Comparison of ENCODE assay signal across 8 cellular contexts in the genomic region with DNA sequence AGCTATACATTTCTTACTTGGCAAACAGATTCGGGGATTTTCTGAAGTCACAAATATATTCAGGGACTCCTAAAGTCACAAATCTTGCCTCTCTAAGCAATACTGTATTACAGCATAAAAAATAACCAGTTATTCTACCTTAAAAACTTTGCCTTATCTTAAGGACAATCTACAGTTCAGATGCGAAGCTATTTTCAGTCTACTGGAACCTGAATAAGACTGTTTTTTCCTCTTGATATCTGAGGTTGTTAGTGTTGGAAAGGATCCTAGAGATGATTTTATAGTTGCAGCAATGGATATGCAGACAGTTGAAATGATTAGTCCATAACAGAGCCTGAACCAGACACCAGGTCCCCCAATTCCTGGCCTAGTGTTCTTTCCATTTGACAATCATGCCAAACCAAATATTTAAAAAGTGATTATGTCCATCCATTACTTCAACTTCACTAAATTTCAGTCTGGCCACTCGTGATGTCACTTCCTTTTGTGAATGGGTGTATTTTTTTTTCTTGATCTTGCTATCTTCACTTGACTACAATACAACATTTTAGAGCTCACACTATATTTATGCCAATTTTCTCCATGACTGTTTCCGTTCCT. TPM values are rescaled to one million over a fixed set of nuclear protein-coding genes. Genes with fewer than 3 reads are reported as not detected.
A peak's percentile ranks its signal among the peaks of the same experiment; 100 is the strongest.
DNase-seq lines count a peak whose midpoint lies in the region; ATAC-seq lines count a peak whose summit lies in the region.

No MANE protein-coding gene starts in this region.

- peak overlapping the region; percentile 73 for H3K9ac ChIP-seq in iPS-18a (ENCODE audit: low read length)

- no peak overlapping the region for H3K27ac Mint-ChIP-seq in activated naive CD4-positive, alpha-beta T cell treated with anti-CD3 and anti-CD28 coated beads, Interleukin-2, amount 10 ng/mL, durations not matched to agents 7 days and 5 days
- peak overlapping the region; percentile 94 for H3K27ac Mint-ChIP-seq in activated T-helper 1 cell treated with anti-CD3 and anti-CD28 coated beads, Interleukin-12 subunit alpha, Interleukin-12 subunit beta, Interleukin-2, Interleukin-4 antibody, amounts not matched to agents 30 ng/mL and 10 ng/mL and 1 ng/mL, durations not matched to agents 14 hours and 24 hours and 36 hours

- H3K4me3 ChIP-seq in iPS-18a (ENCODE audit: low read length), result peak overlapping the region; percentile 67

- peak overlapping the region; percentile 85 for H3K4me3 Mint-ChIP-seq in activated naive CD4-positive, alpha-beta T cell treated with anti-CD3 and anti-CD28 coated beads, Interleukin-2, amount 10 ng/mL, durations not matched to agents 7 days and 5 days
- H3K4me3 Mint-ChIP-seq in activated T-helper 1 cell treated with anti-CD3 and anti-CD28 coated beads, Interleukin-12 subunit alpha, Interleukin-12 subunit beta, Interleukin-2, Interleukin-4 antibody, amounts not matched to agents 30 ng/mL and 10 ng/mL and 1 ng/mL, durations not matched to agents 14 hours and 24 hours and 36 hours, result peak overlapping the region; percentile 96

- H3K36me3 ChIP-seq in iPS-18a (ENCODE audit: control insufficient read depth, low read depth, low read length), result no peaks in the 10 kb centered on the region

- peaks cover 3% of the 10 kb centered on the region for H3K36me3 Mint-ChIP-seq in activated naive CD4-positive, alpha-beta T cell treated with anti-CD3 and anti-CD28 coated beads, Interleukin-2, amount 10 ng/mL, durations not matched to agents 7 days and 5 days
- peaks cover 10% of the 10 kb centered on the region for H3K36me3 Mint-ChIP-seq in activated T-helper 1 cell treated with anti-CD3 and anti-CD28 coated beads, Interleukin-12 subunit alpha, Interleukin-12 subunit beta, Interleukin-2, Interleukin-4 antibody, amounts not matched to agents 30 ng/mL and 10 ng/mL and 1 ng/mL, durations not matched to agents 14 hours and 24 hours and 36 hours (ENCODE audit: low read depth)

- ATAC-seq in HG03439 (IDR thresholded peaks at IDR 0.05; ENCODE audit: unreplicated experiment) (no peak), HG02870 (IDR thresholded peaks at IDR 0.05; ENCODE audit: unreplicated experiment) (no peak)

- H3K27ac ChIP-seq in iPS-18a (ENCODE audit: low read length), result no peak overlapping the region

- intact Hi-C loops in activated T-helper 1 cell treated with anti-CD3 and anti-CD28 coated beads, Interleukin-12 subunit alpha, Interleukin-12 subunit beta, Interleukin-2, Interleukin-4 antibody, amounts not matched to agents 30 ng/mL and 10 ng/mL and 1 ng/mL, durations not matched to agents 14 hours and 24 hours and 36 hours (cut with micrococcal nuclease), result loop anchor here (1.0 to 10.0 kb wide), 4 partner anchors 41 to 1779 kb away; a partner anchor contains a TSS

- peaks cover 16% of the 10 kb centered on the region for H3K27me3 Mint-ChIP-seq in activated naive CD4-positive, alpha-beta T cell treated with anti-CD3 and anti-CD28 coated beads, Interleukin-2, amount 10 ng/mL, durations not matched to agents 7 days and 5 days
- H3K27me3 Mint-ChIP-seq in activated T-helper 1 cell treated with anti-CD3 and anti-CD28 coated beads, Interleukin-12 subunit alpha, Interleukin-12 subunit beta, Interleukin-2, Interleukin-4 antibody, amounts not matched to agents 30 ng/mL and 10 ng/mL and 1 ng/mL, durations not matched to agents 14 hours and 24 hours and 36 hours (ENCODE audit: insufficient read depth), result peaks cover 10% of the 10 kb centered on the region

- no peak for DNase-seq in activated naive CD4-positive, alpha-beta T cell treated with anti-CD3 and anti-CD28 coated beads, Interleukin-2, amount 10 ng/mL, durations not matched to agents 7 days and 5 days
- DNase-seq in activated naive CD4-positive, alpha-beta T cell treated with anti-CD3 and anti-CD28 coated beads, Interleukin-2, amount 50 U/mL, for 16 hours, result no peak
- no peak for DNase-seq in activated T-helper 1 cell treated with anti-CD3 and anti-CD28 coated beads, Interleukin-12 subunit alpha, Interleukin-12 subunit beta, Interleukin-2, Interleukin-4 antibody, amounts not matched to agents 30 ng/mL and 10 ng/mL and 1 ng/mL, durations not matched to agents 14 hours and 24 hours and 36 hours (ENCODE audit: low spot score)
- peak; percentile 77 for DNase-seq in stromal cell of bone marrow (ENCODE audit: low read depth)
- DNase-seq in NK-92 treated with Interleukin-12 subunit alpha and Interleukin-12 subunit beta, amount 100 ng/mL, for 24 hours (lab: John Stamatoyannopoulos, UW), result no peak

- no peaks in the 10 kb centered on the region for H3K9me3 ChIP-seq in iPS-18a (ENCODE audit: control insufficient read depth, low read depth, low read length)

- no peaks in the 10 kb centered on the region for H3K27me3 ChIP-seq in iPS-18a (ENCODE audit: control insufficient read depth, insufficient read depth, low read length)

- peaks cover 33% of the 10 kb centered on the region for H3K4me1 ChIP-seq in iPS-18a (ENCODE audit: control insufficient read depth, low read depth, low read length)

- CTCF ChIA-PET in activated naive CD4-positive, alpha-beta T cell treated with anti-CD3 and anti-CD28 coated beads, Interleukin-2, amount 10 ng/mL, durations not matched to agents 7 days and 5 days (lab: Charles Lee), result interaction anchor here (0.9 to 1.3 kb wide), 2 partner anchors 41 to 100 kb away, joined by 3 to 4 read pairs; no protein-coding TSS in a partner anchor

- H3K4me1 Mint-ChIP-seq in activated naive CD4-positive, alpha-beta T cell treated with anti-CD3 and anti-CD28 coated beads, Interleukin-2, amount 10 ng/mL, durations not matched to agents 7 days and 5 days, result peaks cover 15% of the 10 kb centered on the region
- H3K4me1 Mint-ChIP-seq in activated T-helper 1 cell treated with anti-CD3 and anti-CD28 coated beads, Interleukin-12 subunit alpha, Interleukin-12 subunit beta, Interleukin-2, Interleukin-4 antibody, amounts not matched to agents 30 ng/mL and 10 ng/mL and 1 ng/mL, durations not matched to agents 14 hours and 24 hours and 36 hours (ENCODE audit: low read depth), result peaks cover 43% of the 10 kb centered on the region

- H3K9me3 Mint-ChIP-seq in activated naive CD4-positive, alpha-beta T cell treated with anti-CD3 and anti-CD28 coated beads, Interleukin-2, amount 10 ng/mL, durations not matched to agents 7 days and 5 days, result no peaks in the 10 kb centered on the region
- H3K9me3 Mint-ChIP-seq in activated T-helper 1 cell treated with anti-CD3 and anti-CD28 coated beads, Interleukin-12 subunit alpha, Interleukin-12 subunit beta, Interleukin-2, Interleukin-4 antibody, amounts not matched to agents 30 ng/mL and 10 ng/mL and 1 ng/mL, durations not matched to agents 14 hours and 24 hours and 36 hours, result no peaks in the 10 kb centered on the region

RNA-seq across cellular contexts. Expression of a gene that starts 1.8 kb away (rescaled TPM):
- 54.7 and 57.5 TPM in 2 replicates for total RNA-seq in activated T-helper 1 cell treated with anti-CD3 and anti-CD28 coated beads, Interleukin-12 subunit alpha, Interleukin-12 subunit beta, Interleukin-2, Interleukin-4 antibody, amounts not matched to agents 30 ng/mL and 10 ng/mL and 1 ng/mL, durations not matched to agents 14 hours and 24 hours and 36 hours
